17 cellular contexts compared by ENCODE assay signal in genomic region chr5:6572825-6573380, GRCh38.
"Had no signal": no experiment of that assay in that cellular context is flagged by ENCODE, and none has a peak within 500 bp of the region (broad histone marks: within the 10 kb centered on the region; RNA-seq: fewer than 3 reads in every experiment).

No MANE protein-coding gene starts in this region.

- H3K27ac Mint-ChIP-seq: activated naive CD4-positive, alpha-beta T cell treated with anti-CD3 and anti-CD28 coated beads, Interleukin-2, amount 50 U/mL, for 24 hours; activated T-helper 1 cell treated with anti-CD3 and anti-CD28 coated beads, Interleukin-12 subunit alpha, Interleukin-12 subunit beta, Interleukin-2, Interleukin-4 antibody, amounts not matched to agents 30 ng/mL and 10 ng/mL and 1 ng/mL, durations not matched to agents 14 hours and 24 hours and 36 hours; T-helper 1 cell treated with Interleukin-12 subunit alpha and Interleukin-12 subunit beta and Interleukin-4 antibody, amounts not matched to agents 30 μg/mL and 1 μg/mL, for 36 hours had no signal

- H3K4me3 ChIP-seq: breast epithelium, Peyer's patch had no signal

- H3K4me1 ChIP-seq: breast epithelium, Peyer's patch had no signal

- DNase-seq: activated CD4-positive, alpha-beta T cell treated with anti-CD3 and anti-CD28 coated beads for 4 hours; activated effector memory CD4-positive, alpha-beta T cell treated with Interleukin-2 at 50 U/mL for 16 hours; activated naive CD4-positive, alpha-beta T cell; activated T-cell treated with anti-CD3 and anti-CD28 coated beads, Interleukin-2, amount 50 U/mL, for 1 hour; aorta; central memory CD4-positive, alpha-beta T cell; KG1; NCI-H1048; NCI-H187 treated with DMSO at 0.1 percent for 48 hours; NCI-H2081 treated with DMSO at 0.1 percent for 48 hours; NCI-H446; Peyer's patch had no signal

- H3K4me3 Mint-ChIP-seq: activated naive CD4-positive, alpha-beta T cell treated with anti-CD3 and anti-CD28 coated beads, Interleukin-2, amount 50 U/mL, for 24 hours; activated T-helper 1 cell treated with anti-CD3 and anti-CD28 coated beads, Interleukin-12 subunit alpha, Interleukin-12 subunit beta, Interleukin-2, Interleukin-4 antibody, amounts not matched to agents 30 ng/mL and 10 ng/mL and 1 ng/mL, durations not matched to agents 14 hours and 24 hours and 36 hours; T-helper 1 cell treated with Interleukin-12 subunit alpha and Interleukin-12 subunit beta and Interleukin-4 antibody, amounts not matched to agents 30 μg/mL and 1 μg/mL, for 36 hours had no signal

- H3K36me3 ChIP-seq: breast epithelium, Peyer's patch had no signal

- H3K9me3 Mint-ChIP-seq: activated naive CD4-positive, alpha-beta T cell treated with anti-CD3 and anti-CD28 coated beads, Interleukin-2, amount 50 U/mL, for 24 hours; activated T-helper 1 cell treated with anti-CD3 and anti-CD28 coated beads, Interleukin-12 subunit alpha, Interleukin-12 subunit beta, Interleukin-2, Interleukin-4 antibody, amounts not matched to agents 30 ng/mL and 10 ng/mL and 1 ng/mL, durations not matched to agents 14 hours and 24 hours and 36 hours; T-helper 1 cell treated with Interleukin-12 subunit alpha and Interleukin-12 subunit beta and Interleukin-4 antibody, amounts not matched to agents 30 μg/mL and 1 μg/mL, for 36 hours had no signal

- H3K9me3 ChIP-seq: breast epithelium, Peyer's patch had no signal

- H3K27ac ChIP-seq: breast epithelium, Peyer's patch had no signal

- ATAC-seq: activated CD4-positive, CD25-positive, alpha-beta regulatory T cell treated with anti-CD3 and anti-CD28 coated beads, Interleukin-2, amount 50 U/mL, for 24 hours had no signal

- H3K4me1 Mint-ChIP-seq: activated naive CD4-positive, alpha-beta T cell treated with anti-CD3 and anti-CD28 coated beads, Interleukin-2, amount 50 U/mL, for 24 hours had no signal

- H3K36me3 Mint-ChIP-seq: activated naive CD4-positive, alpha-beta T cell treated with anti-CD3 and anti-CD28 coated beads, Interleukin-2, amount 50 U/mL, for 24 hours had no signal

- H3K27me3 ChIP-seq: Peyer's patch had no signal
